Comparison of ENCODE assay signal across 2 cellular contexts in the genomic region with DNA sequence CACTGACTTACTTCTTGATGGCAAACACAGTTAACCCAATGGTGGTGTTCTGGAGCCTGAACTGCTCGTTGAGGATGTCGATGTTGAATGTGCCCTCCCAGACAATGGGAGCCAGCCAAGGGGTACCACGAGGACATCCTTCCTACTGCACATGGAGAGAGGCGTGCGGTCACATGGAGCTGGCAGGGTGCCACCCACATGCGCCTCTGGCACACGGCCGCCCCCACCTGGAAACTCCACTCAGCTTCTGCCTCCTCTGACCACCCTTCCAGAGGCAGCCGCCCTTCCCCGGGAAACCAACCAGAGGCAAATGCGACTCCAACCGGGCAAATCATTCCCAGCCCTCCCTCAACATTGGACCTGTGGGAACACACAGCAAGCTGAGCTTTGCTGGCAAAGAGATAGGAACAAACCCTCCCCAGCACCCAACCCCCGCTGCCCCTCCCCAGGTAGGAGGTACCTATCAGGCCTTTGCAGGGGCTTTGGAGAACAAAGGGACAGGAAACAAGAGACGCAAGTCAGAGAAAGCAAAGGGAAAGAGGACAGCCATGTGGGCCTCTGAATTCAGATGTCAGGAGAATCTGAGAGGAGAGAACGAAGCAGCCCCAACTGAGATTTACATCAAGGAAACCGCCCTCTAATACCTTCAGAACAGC.
TF ChIP-seq lines count a peak whose summit lies in the region.

No MANE protein-coding gene starts in this region.

TF ChIP-seq in H1, 55 proteins besides CTCF, POLR2A, EP300 and RAD21:
- TF ChIP-seq, protein P1, sequence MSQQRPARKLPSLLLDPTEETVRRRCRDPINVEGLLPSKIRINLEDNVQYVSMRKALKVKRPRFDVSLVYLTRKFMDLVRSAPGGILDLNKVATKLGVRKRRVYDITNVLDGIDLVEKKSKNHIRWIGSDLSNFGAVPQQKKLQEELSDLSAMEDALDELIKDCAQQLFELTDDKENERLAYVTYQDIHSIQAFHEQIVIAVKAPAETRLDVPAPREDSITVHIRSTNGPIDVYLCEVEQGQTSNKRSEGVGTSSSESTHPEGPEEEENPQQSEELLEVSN (IDR thresholded peaks at IDR 0.05): peak; percentile 35; the same call in 1 of the 2 replicates
- TF ChIP-seq HDAC2 (IDR thresholded peaks at IDR 0.05; ENCODE audit: borderline replicate concordance in 1 of 2, low read depth in 2 of 2, low read length in 2 of 2): no peak
- TF ChIP-seq, protein P2, sequence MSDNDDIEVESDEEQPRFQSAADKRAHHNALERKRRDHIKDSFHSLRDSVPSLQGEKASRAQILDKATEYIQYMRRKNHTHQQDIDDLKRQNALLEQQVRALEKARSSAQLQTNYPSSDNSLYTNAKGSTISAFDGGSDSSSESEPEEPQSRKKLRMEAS (IDR thresholded peaks at IDR 0.05): peak; percentile 22; the same call in 1 of the 2 replicates

TF ChIP-seq in SK-N-SH treated with all-trans-retinoic acid at 6 μM for 48 hours, 23 proteins besides CTCF, POLR2A, EP300 and RAD21 (continued from another document):
- TF ChIP-seq, protein P3, sequence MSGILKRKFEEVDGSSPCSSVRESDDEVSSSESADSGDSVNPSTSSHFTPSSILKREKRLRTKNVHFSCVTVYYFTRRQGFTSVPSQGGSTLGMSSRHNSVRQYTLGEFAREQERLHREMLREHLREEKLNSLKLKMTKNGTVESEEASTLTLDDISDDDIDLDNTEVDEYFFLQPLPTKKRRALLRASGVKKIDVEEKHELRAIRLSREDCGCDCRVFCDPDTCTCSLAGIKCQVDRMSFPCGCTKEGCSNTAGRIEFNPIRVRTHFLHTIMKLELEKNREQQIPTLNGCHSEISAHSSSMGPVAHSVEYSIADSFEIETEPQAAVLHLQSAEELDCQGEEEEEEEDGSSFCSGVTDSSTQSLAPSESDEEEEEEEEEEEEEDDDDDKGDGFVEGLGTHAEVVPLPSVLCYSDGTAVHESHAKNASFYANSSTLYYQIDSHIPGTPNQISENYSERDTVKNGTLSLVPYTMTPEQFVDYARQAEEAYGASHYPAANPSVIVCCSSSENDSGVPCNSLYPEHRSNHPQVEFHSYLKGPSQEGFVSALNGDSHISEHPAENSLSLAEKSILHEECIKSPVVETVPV (CRISPR knock-in tag; IDR thresholded peaks at IDR 0.05): no peak
- TF ChIP-seq ZFP30 (CRISPR knock-in tag; IDR thresholded peaks at IDR 0.05) (no peak), TCF4 (CRISPR knock-in tag; IDR thresholded peaks at IDR 0.05; ENCODE audit: borderline replicate concordance) (no peak), ISL1 (CRISPR knock-in tag; IDR thresholded peaks at IDR 0.05) (no peak), ESRRG (CRISPR knock-in tag; IDR thresholded peaks at IDR 0.05) (no peak), GLIS3 (CRISPR knock-in tag; IDR thresholded peaks at IDR 0.05) (no peak), OSR1 (CRISPR knock-in tag; IDR thresholded peaks at IDR 0.05) (no peak), ZNF565 (CRISPR knock-in tag; conservative IDR thresholded peaks at IDR 0.05; ENCODE audit: low read depth) (no peak)
- TF ChIP-seq, protein P4, sequence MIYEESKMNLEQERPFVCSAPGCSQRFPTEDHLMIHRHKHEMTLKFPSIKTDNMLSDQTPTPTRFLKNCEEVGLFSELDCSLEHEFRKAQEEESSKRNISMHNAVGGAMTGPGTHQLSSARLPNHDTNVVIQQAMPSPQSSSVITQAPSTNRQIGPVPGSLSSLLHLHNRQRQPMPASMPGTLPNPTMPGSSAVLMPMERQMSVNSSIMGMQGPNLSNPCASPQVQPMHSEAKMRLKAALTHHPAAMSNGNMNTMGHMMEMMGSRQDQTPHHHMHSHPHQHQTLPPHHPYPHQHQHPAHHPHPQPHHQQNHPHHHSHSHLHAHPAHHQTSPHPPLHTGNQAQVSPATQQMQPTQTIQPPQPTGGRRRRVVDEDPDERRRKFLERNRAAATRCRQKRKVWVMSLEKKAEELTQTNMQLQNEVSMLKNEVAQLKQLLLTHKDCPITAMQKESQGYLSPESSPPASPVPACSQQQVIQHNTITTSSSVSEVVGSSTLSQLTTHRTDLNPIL (CRISPR knock-in tag; IDR thresholded peaks at IDR 0.05; ENCODE audit: low read depth): no peak
TF ChIP-seq in SK-N-SH treated with all-trans-retinoic acid at 6 μM for 48 hours: peak in this region for 0.
